30 cellular contexts compared by ENCODE assay signal in genomic region chr15:88262064-88262463, GRCh38. TPM values are rescaled to one million over a fixed set of nuclear protein-coding genes. Genes with fewer than 3 reads are reported as not detected.
"Had no signal": no experiment of that assay in that cellular context is flagged by ENCODE, and none has a peak within 500 bp of the region (broad histone marks: within the 10 kb centered on the region; RNA-seq: fewer than 3 reads in every experiment).

No MANE protein-coding gene starts in this region.

- ATAC-seq: activated CD4-positive, alpha-beta T cell treated with anti-CD3 and anti-CD28 coated beads for 36 hours; foreskin keratinocyte; left cardiac atrium; right lobe of liver; stimulated activated effector memory CD8-positive, alpha-beta T cell treated with anti-CD3 and anti-CD28 coated beads, Interleukin-12 subunit alpha, Interleukin-12 subunit beta, amount 100 ng/mL, for 72 hours; stimulated activated naive CD8-positive, alpha-beta T cell treated with anti-CD3 and anti-CD28 coated beads, Interleukin-15, amount 100 ng/mL, for 72 hours had no signal

- H3K4me3 Mint-ChIP-seq: activated CD4-positive, alpha-beta T cell treated with anti-CD3 and anti-CD28 coated beads for 36 hours; activated naive CD8-positive, alpha-beta T cell; activated T-cell treated with anti-CD3 and anti-CD28 coated beads, Interleukin-2, amount 50 U/mL, for 24 hours; memory B cell; nephron; stimulated activated effector memory CD8-positive, alpha-beta T cell treated with anti-CD3 and anti-CD28 coated beads, Interleukin-12 subunit alpha, Interleukin-12 subunit beta, amount 100 ng/mL, for 72 hours; stimulated activated naive CD8-positive, alpha-beta T cell treated with anti-CD3 and anti-CD28 coated beads, Interleukin-15, amount 100 ng/mL, for 72 hours; T-helper 1 cell treated with Interleukin-12 subunit alpha and Interleukin-12 subunit beta and Interleukin-4 antibody, amounts not matched to agents 30 μg/mL and 1 μg/mL, for 36 hours had no signal

- H3K4me3 ChIP-seq: adrenal gland, ascending aorta, hepatocyte, right lobe of liver, skin epidermis, tibial artery had no signal

- H3K9me3 ChIP-seq: adrenal gland, ascending aorta, right lobe of liver, tibial artery had no signal

- H3K36me3 Mint-ChIP-seq: activated naive CD8-positive, alpha-beta T cell had no signal

- H3K27ac Mint-ChIP-seq: activated CD4-positive, alpha-beta T cell treated with anti-CD3 and anti-CD28 coated beads for 36 hours; activated naive CD8-positive, alpha-beta T cell; activated T-cell treated with anti-CD3 and anti-CD28 coated beads, Interleukin-2, amount 50 U/mL, for 24 hours; activated T-helper 2 cell treated with anti-CD3 and anti-CD28 coated beads, Interferon-gamma antibody, Interleukin-2, Interleukin-4, amounts not matched to agents 10 μg/mL and 5 μg/mL and 100 μg/mL, durations not matched to agents 14 hours and 24 hours and 36 hours; memory B cell; nephron; stimulated activated effector memory CD8-positive, alpha-beta T cell treated with anti-CD3 and anti-CD28 coated beads, Interleukin-12 subunit alpha, Interleukin-12 subunit beta, amount 100 ng/mL, for 72 hours; stimulated activated naive CD8-positive, alpha-beta T cell treated with anti-CD3 and anti-CD28 coated beads, Interleukin-15, amount 100 ng/mL, for 72 hours; T-helper 1 cell treated with Interleukin-12 subunit alpha and Interleukin-12 subunit beta and Interleukin-4 antibody, amounts not matched to agents 30 μg/mL and 1 μg/mL, for 36 hours had no signal

- H3K27me3 ChIP-seq: ascending aorta, tibial artery had no signal

- H3K36me3 ChIP-seq: adrenal gland, ascending aorta, brain microvascular endothelial cell, right lobe of liver, tibial artery had no signal

- H3K9me3 Mint-ChIP-seq: activated T-cell treated with anti-CD3 and anti-CD28 coated beads, Interleukin-2, amount 50 U/mL, for 24 hours; activated T-helper 2 cell treated with anti-CD3 and anti-CD28 coated beads, Interferon-gamma antibody, Interleukin-2, Interleukin-4, amounts not matched to agents 10 μg/mL and 5 μg/mL and 100 μg/mL, durations not matched to agents 14 hours and 24 hours and 36 hours; memory B cell; nephron; stimulated activated effector memory CD8-positive, alpha-beta T cell treated with anti-CD3 and anti-CD28 coated beads, Interleukin-12 subunit alpha, Interleukin-12 subunit beta, amount 100 ng/mL, for 72 hours; stimulated activated naive CD8-positive, alpha-beta T cell treated with anti-CD3 and anti-CD28 coated beads, Interleukin-15, amount 100 ng/mL, for 72 hours; T-helper 1 cell treated with Interleukin-12 subunit alpha and Interleukin-12 subunit beta and Interleukin-4 antibody, amounts not matched to agents 30 μg/mL and 1 μg/mL, for 36 hours had no signal

- H3K27ac ChIP-seq: adrenal gland, ascending aorta, brain microvascular endothelial cell, foreskin keratinocyte, hepatocyte, parathyroid adenoma, right lobe of liver, tibial artery, VCaP had no signal

- H3K4me1 ChIP-seq: foreskin keratinocyte, parathyroid adenoma, right lobe of liver had no signal

- DNase-seq: activated CD4-positive, alpha-beta T cell treated with anti-CD3 and anti-CD28 coated beads for 36 hours; activated CD4-positive, alpha-beta T cell treated with anti-CD3 and anti-CD28 coated beads, Interleukin-2, amount 50 U/mL, for 4 hours; activated CD8-positive, alpha-beta memory T cell treated with anti-CD3 and anti-CD28 coated beads for 24 hours; activated CD8-positive, alpha-beta memory T cell treated with anti-CD3 and anti-CD28 coated beads, Interleukin-2, amount 50 U/mL, for 4 hours; activated naive CD4-positive, alpha-beta T cell; activated T-cell treated with anti-CD3 and anti-CD28 coated beads, Interleukin-2, amount 50 U/mL, for 24 hours; adrenal gland; brain microvascular endothelial cell; central memory CD4-positive, alpha-beta T cell; dermis blood vessel endothelial cell; effector CD8-positive, alpha-beta T cell; foreskin keratinocyte; glutamatergic neuron; left cardiac atrium; nucleus accumbens; right lobe of liver; stimulated activated CD4-positive, alpha-beta T cell treated with anti-CD3 and anti-CD28 coated beads, Interleukin-2, amount 100 ng/mL, for 24 hours; stimulated activated naive CD8-positive, alpha-beta T cell treated with anti-CD3 and anti-CD28 coated beads, Interleukin-15, amount 100 ng/mL, for 72 hours; tibial artery had no signal

RNA-seq across cellular contexts. Expression of gene NTRK3, which starts 5.5 kb away (rescaled TPM):
- total RNA-seq: foreskin keratinocyte had no signal
